In genomic region chr15:77504871-77505270, GRCh38 we compare ENCODE assay signal across 16 cellular contexts.
"Had no signal": no experiment of that assay in that cellular context is flagged by ENCODE, and none has a peak within 500 bp of the region (broad histone marks: within the 10 kb centered on the region; RNA-seq: fewer than 3 reads in every experiment).

No MANE protein-coding gene starts in this region.

- H3K27ac Mint-ChIP-seq: effector memory CD8-positive, alpha-beta T cell; memory B cell; natural killer cell treated with Interleukin-12 subunit alpha and Interleukin-12 subunit beta and Interleukin-15 and Interleukin-18, amount 100 ng/mL, for 72 hours; stimulated activated naive B cell treated with anti-CD40 and anti-IgM and Interleukin-4, amounts not matched to agents 10 μg/mL and 1 μg/mL and 100 μg/mL, for 72 hours; stimulated activated naive CD8-positive, alpha-beta T cell treated with anti-CD3 and anti-CD28 coated beads, Interleukin-15, amount 100 ng/mL, for 72 hours; type B pancreatic cell had no signal

- DNase-seq: effector memory CD8-positive, alpha-beta T cell; heart right ventricle; stimulated activated CD4-positive, alpha-beta T cell treated with anti-CD3 and anti-CD28 coated beads, Interleukin-2, amount 100 ng/mL, for 24 hours; stimulated activated CD4-positive, alpha-beta T cell treated with anti-CD3 and anti-CD28 coated beads, Interleukin-4, amount 100 ng/mL, for 4 hours; stimulated activated naive B cell treated with anti-CD40 and anti-IgM and Interleukin-4, amounts not matched to agents 10 μg/mL and 1 μg/mL and 100 μg/mL, for 72 hours; stimulated activated naive CD8-positive, alpha-beta T cell treated with anti-CD3 and anti-CD28 coated beads, Interleukin-15, amount 100 ng/mL, for 72 hours had no signal

- H3K4me3 ChIP-seq: esophagus muscularis mucosa, gastrocnemius medialis, heart right ventricle, left lung, lower lobe of right lung, skin epidermis had no signal

- H3K36me3 Mint-ChIP-seq: natural killer cell treated with Interleukin-12 subunit alpha and Interleukin-12 subunit beta and Interleukin-15 and Interleukin-18, amount 100 ng/mL, for 72 hours had no signal

- H3K27ac ChIP-seq: esophagus muscularis mucosa, left lung, lower lobe of right lung, neutrophil, skin epidermis had no signal

- ATAC-seq: effector memory CD8-positive, alpha-beta T cell; heart right ventricle; sciatic nerve; stimulated activated naive B cell treated with anti-CD40 and anti-IgM and Interleukin-4, amounts not matched to agents 10 μg/mL and 1 μg/mL and 100 μg/mL, for 72 hours; stimulated activated naive CD8-positive, alpha-beta T cell treated with anti-CD3 and anti-CD28 coated beads, Interleukin-15, amount 100 ng/mL, for 72 hours had no signal

- H3K4me3 Mint-ChIP-seq: effector memory CD8-positive, alpha-beta T cell; memory B cell; natural killer cell treated with Interleukin-12 subunit alpha and Interleukin-12 subunit beta and Interleukin-15 and Interleukin-18, amount 100 ng/mL, for 72 hours; stimulated activated naive B cell treated with anti-CD40 and anti-IgM and Interleukin-4, amounts not matched to agents 10 μg/mL and 1 μg/mL and 100 μg/mL, for 72 hours; stimulated activated naive CD8-positive, alpha-beta T cell treated with anti-CD3 and anti-CD28 coated beads, Interleukin-15, amount 100 ng/mL, for 72 hours; type B pancreatic cell had no signal

- H3K27me3 ChIP-seq: esophagus muscularis mucosa, gastrocnemius medialis, heart right ventricle had no signal

- H3K27me3 Mint-ChIP-seq: effector memory CD8-positive, alpha-beta T cell; memory B cell; natural killer cell treated with Interleukin-12 subunit alpha and Interleukin-12 subunit beta and Interleukin-15 and Interleukin-18, amount 100 ng/mL, for 72 hours; stimulated activated naive B cell treated with anti-CD40 and anti-IgM and Interleukin-4, amounts not matched to agents 10 μg/mL and 1 μg/mL and 100 μg/mL, for 72 hours; stimulated activated naive CD8-positive, alpha-beta T cell treated with anti-CD3 and anti-CD28 coated beads, Interleukin-15, amount 100 ng/mL, for 72 hours; type B pancreatic cell had no signal

- H3K36me3 ChIP-seq: esophagus muscularis mucosa, gastrocnemius medialis, heart right ventricle, left lung, lower lobe of right lung, neutrophil had no signal

- H3K9me3 ChIP-seq: esophagus muscularis mucosa, gastrocnemius medialis, heart right ventricle, left lung, lower lobe of right lung, neutrophil had no signal

- H3K9me3 Mint-ChIP-seq: effector memory CD8-positive, alpha-beta T cell; memory B cell; natural killer cell treated with Interleukin-12 subunit alpha and Interleukin-12 subunit beta and Interleukin-15 and Interleukin-18, amount 100 ng/mL, for 72 hours; stimulated activated naive B cell treated with anti-CD40 and anti-IgM and Interleukin-4, amounts not matched to agents 10 μg/mL and 1 μg/mL and 100 μg/mL, for 72 hours; stimulated activated naive CD8-positive, alpha-beta T cell treated with anti-CD3 and anti-CD28 coated beads, Interleukin-15, amount 100 ng/mL, for 72 hours; type B pancreatic cell had no signal
